ENCODE assay signal across 9 cellular contexts in the genomic region with DNA sequence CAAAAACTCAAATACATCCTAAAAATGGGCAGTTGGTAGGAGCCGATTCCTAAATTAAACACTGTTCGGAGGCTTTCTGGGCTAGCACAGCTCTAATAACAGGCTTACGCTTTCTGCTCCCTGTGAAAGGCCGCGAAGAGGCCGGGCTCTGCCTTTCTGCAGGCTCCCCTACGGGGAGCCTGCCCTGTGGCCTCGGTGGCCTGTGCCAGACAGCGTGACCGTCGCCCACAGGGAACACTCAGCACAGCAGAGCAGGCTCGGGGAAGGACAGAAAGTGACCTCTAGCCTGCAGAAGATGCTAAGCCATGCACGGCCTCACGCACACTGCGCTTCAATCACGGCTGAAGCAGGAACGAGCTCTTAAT.
A peak's percentile ranks its signal among the peaks of the same experiment; 100 is the strongest.
DNase-seq lines count a peak whose midpoint lies in the region; ATAC-seq and TF ChIP-seq lines count a peak whose summit lies in the region.
"Had no signal": no experiment of that assay in that cellular context is flagged by ENCODE, and none has a peak within 500 bp of the region (broad histone marks: within the 10 kb centered on the region; RNA-seq: fewer than 3 reads in every experiment).

No MANE protein-coding gene starts in this region.

- H3K4me3 Mint-ChIP-seq in GM23338, result no peak overlapping the region
- no peak overlapping the region for H3K4me3 Mint-ChIP-seq in Calu3 (ENCODE audit: low read depth, unreplicated experiment)

- no peaks in the 10 kb centered on the region for H3K9me2 ChIP-seq in GM23338 (ENCODE audit: insufficient read depth)

- peaks cover 21% of the 10 kb centered on the region for H3K79me2 ChIP-seq in GM23338 (replicated peaks; ENCODE audit: insufficient read depth)

- H3K27ac ChIP-seq in GM23338 (ENCODE audit: low read depth) (peak overlapping the region; percentile 78; the same call in 1 of the 2 replicates), caudate nucleus (ENCODE audit: low read depth, low read length) (peak overlapping the region; percentile 99), left lung (no peak overlapping the region), sigmoid colon (peak overlapping the region; percentile 88 to 93 (median 89))

- TF ChIP-seq POLR2A in sigmoid colon (IDR thresholded peaks at IDR 0.05), result no peak

- no peak for TF ChIP-seq EP300 in sigmoid colon (IDR thresholded peaks at IDR 0.05)

- ATAC-seq in GM23338 (peak; percentile 21), left lung (peak; percentile 13), HG03280 (IDR thresholded peaks at IDR 0.05; ENCODE audit: unreplicated experiment) (no peak)

- H3K27ac Mint-ChIP-seq in GM23338 (no peak overlapping the region), Calu3 (ENCODE audit: unreplicated experiment) (no peak overlapping the region)

- H4K20me1 ChIP-seq in GM23338 (replicated peaks; ENCODE audit: insufficient read depth), result 0 out of 2 replicates have a peak, but pooled peaks cover 4% of the 10 kb centered on the region

- peaks cover 17% of the 10 kb centered on the region for H3K27me3 Mint-ChIP-seq in GM23338 (ENCODE audit: insufficient read depth, low read depth, poor library complexity)
- H3K27me3 Mint-ChIP-seq in Calu3 (ENCODE audit: unreplicated experiment), result no peaks in the 10 kb centered on the region

- H3K27me3 ChIP-seq in GM23338 (ENCODE audit: insufficient read depth), result no peaks in the 10 kb centered on the region
- peaks cover 0 to 9% of the 10 kb centered on the region in 2 donors for H3K27me3 ChIP-seq in left lung
- H3K27me3 ChIP-seq in sigmoid colon, result no peaks in the 10 kb centered on the region

- H3K4me2 ChIP-seq in GM23338, result peak overlapping the region; percentile 57; the same call in 1 of the 2 replicates

- BruUV-seq in Calu3 (replicated peaks; lab: Mats Ljungman, UMichigan), result no TSS peak

- intact Hi-C loops in left lung (cut with DNase I), result no loop called here
- intact Hi-C loops in sigmoid colon (cut with DNase I), result no loop called here
- intact Hi-C loops in Calu3 (cut with micrococcal nuclease; ENCODE audit: unreplicated experiment), result no loop called here

- H3K9me3 Mint-ChIP-seq in GM23338 (no peaks in the 10 kb centered on the region), Calu3 (ENCODE audit: low read depth, unreplicated experiment) (no peaks in the 10 kb centered on the region)

- no peak overlapping the region for H2AFZ ChIP-seq in GM23338

- H3F3A ChIP-seq in GM23338 (replicated peaks; ENCODE audit: low read depth), result peaks cover 3% of the 10 kb centered on the region; the same call in 1 of the 2 replicates

- 73 to 83% methylated on average over 17 of the region's 17 CpGs for WGBS in sigmoid colon, 2 donors

- CTCF ChIA-PET in Calu3 (lab: Charles Lee), result no interaction called here

- H3K36me3 ChIP-seq in GM23338 (ENCODE audit: insufficient read depth) (no peaks in the 10 kb centered on the region), left lung (no peaks in the 10 kb centered on the region), sigmoid colon (no peaks in the 10 kb centered on the region)

- no peaks in the 10 kb centered on the region; the same call in 2 of the 3 replicates for H3K36me3 Mint-ChIP-seq in GM23338 (ENCODE audit: low read depth)
- H3K36me3 Mint-ChIP-seq in Calu3 (ENCODE audit: insufficient read depth, unreplicated experiment), result no peaks in the 10 kb centered on the region

- H3K4me1 ChIP-seq in GM23338 (ENCODE audit: insufficient read depth) (peaks cover 12% of the 10 kb centered on the region), left lung (peaks cover 9 to 12% of the 10 kb centered on the region in 2 donors), sigmoid colon (peaks cover 0 to 78% (median 69%) of the 10 kb centered on the region in 4 donors)

- TF ChIP-seq CTCF in GM23338 (conservative IDR thresholded peaks at IDR 0.05; ENCODE audit: low read depth in 2 of 2) (no peak), left lung (IDR thresholded peaks at IDR 0.05) (no peak), sigmoid colon (IDR thresholded peaks at IDR 0.05) (no peak), Calu3 (IDR thresholded peaks at IDR 0.05; ENCODE audit: unreplicated experiment) (no peak)

- no peak overlapping the region for H3K4me3 ChIP-seq in GM23338
- no peak overlapping the region for H3K4me3 ChIP-seq in left lung
- H3K4me3 ChIP-seq in sigmoid colon, result peak overlapping the region in 3 of 4 donors; percentile 13 to 32 (median 29)

- H3K4me1 Mint-ChIP-seq in GM23338, result peaks cover 39% of the 10 kb centered on the region
- no peaks in the 10 kb centered on the region for H3K4me1 Mint-ChIP-seq in Calu3 (ENCODE audit: low read depth, unreplicated experiment)

- DNase-seq in GM23338 (ENCODE audit: low spot score) (no peak), caudate nucleus (lab: John Stamatoyannopoulos, UW) (peak in 33 of 61 donors; percentile 39 to 90 (median 81)), left lung (no peak), sigmoid colon (no peak), NCI-H187 treated with DMSO at 0.1 percent for 48 hours (lab: John Stamatoyannopoulos, UW) (no peak), mucosa of gallbladder (ENCODE audit: low spot score) (no peak), Calu3 (no peak)
- DNase-seq: SW 1271 had no signal

- H3K9me3 ChIP-seq in left lung (no peaks in the 10 kb centered on the region), sigmoid colon (no peaks in the 10 kb centered on the region)

TF ChIP-seq in GM23338, 12 proteins besides CTCF, POLR2A, EP300 and RAD21 (continues in another document):
- TF ChIP-seq JUNB (IDR thresholded peaks at IDR 0.05; ENCODE audit: unreplicated experiment), result no peak
- no peak for TF ChIP-seq EZH2phosphoT487 (IDR thresholded peaks at IDR 0.05; ENCODE audit: unreplicated experiment)
- TF ChIP-seq POLR2AphosphoS5 (IDR thresholded peaks at IDR 0.05; ENCODE audit: low read depth), result no peak
- TF ChIP-seq, protein P1, sequence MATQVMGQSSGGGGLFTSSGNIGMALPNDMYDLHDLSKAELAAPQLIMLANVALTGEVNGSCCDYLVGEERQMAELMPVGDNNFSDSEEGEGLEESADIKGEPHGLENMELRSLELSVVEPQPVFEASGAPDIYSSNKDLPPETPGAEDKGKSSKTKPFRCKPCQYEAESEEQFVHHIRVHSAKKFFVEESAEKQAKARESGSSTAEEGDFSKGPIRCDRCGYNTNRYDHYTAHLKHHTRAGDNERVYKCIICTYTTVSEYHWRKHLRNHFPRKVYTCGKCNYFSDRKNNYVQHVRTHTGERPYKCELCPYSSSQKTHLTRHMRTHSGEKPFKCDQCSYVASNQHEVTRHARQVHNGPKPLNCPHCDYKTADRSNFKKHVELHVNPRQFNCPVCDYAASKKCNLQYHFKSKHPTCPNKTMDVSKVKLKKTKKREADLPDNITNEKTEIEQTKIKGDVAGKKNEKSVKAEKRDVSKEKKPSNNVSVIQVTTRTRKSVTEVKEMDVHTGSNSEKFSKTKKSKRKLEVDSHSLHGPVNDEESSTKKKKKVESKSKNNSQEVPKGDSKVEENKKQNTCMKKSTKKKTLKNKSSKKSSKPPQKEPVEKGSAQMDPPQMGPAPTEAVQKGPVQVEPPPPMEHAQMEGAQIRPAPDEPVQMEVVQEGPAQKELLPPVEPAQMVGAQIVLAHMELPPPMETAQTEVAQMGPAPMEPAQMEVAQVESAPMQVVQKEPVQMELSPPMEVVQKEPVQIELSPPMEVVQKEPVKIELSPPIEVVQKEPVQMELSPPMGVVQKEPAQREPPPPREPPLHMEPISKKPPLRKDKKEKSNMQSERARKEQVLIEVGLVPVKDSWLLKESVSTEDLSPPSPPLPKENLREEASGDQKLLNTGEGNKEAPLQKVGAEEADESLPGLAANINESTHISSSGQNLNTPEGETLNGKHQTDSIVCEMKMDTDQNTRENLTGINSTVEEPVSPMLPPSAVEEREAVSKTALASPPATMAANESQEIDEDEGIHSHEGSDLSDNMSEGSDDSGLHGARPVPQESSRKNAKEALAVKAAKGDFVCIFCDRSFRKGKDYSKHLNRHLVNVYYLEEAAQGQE (IDR thresholded peaks at IDR 0.05; ENCODE audit: unreplicated experiment), result no peak
- no peak for TF ChIP-seq ZNF331 (CRISPR knock-in tag; IDR thresholded peaks at IDR 0.05; ENCODE audit: low read depth)
- no peak for TF ChIP-seq ZNF114 (CRISPR knock-in tag; IDR thresholded peaks at IDR 0.05)

Comparison
In these comparisons a context has a peak if more than half of its experiments do, and no peak if none do; other contexts are left out.
1. DNase-seq: peak in caudate nucleus (33 of 61); none in GM23338 (single experiment), left lung (0 of 2), sigmoid colon (single experiment), NCI-H187 treated with DMSO at 0.1 percent for 48 hours (single experiment), mucosa of gallbladder (single experiment) and Calu3 (single experiment).
2. H3K27ac ChIP-seq: peak in GM23338 (single experiment), caudate nucleus (single experiment) and sigmoid colon (4 of 4); none in left lung (0 of 2).
3. H3K4me3 ChIP-seq: peak in sigmoid colon (3 of 4); none in GM23338 (single experiment) and left lung (0 of 2).